Comparison of ENCODE assay signal across 1 cellular context in the genomic region with DNA sequence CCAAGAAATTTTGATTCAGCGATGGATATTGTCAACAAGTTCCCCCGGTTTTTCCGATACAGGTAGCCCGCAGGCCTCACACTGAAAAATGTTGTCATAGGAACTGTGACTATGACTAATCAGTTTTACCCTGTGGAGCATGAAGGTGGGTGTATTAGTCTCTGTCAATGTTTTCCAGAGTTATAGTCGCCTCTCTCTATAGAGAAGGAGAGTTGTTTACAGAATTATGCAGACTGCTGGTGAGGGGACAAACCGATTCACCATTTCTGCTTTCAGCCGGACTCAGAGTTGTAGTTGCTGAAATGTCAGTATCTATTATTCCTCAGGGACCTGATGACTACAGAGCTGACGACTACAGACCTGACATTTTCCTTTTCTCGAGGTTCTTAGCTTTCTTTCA.
TF ChIP-seq lines count a peak whose summit lies in the region.

No MANE protein-coding gene starts in this region.

TF ChIP-seq in HCT116, 20 proteins besides CTCF, POLR2A, EP300 and RAD21 (continued from another document):
- TF ChIP-seq, protein P1, sequence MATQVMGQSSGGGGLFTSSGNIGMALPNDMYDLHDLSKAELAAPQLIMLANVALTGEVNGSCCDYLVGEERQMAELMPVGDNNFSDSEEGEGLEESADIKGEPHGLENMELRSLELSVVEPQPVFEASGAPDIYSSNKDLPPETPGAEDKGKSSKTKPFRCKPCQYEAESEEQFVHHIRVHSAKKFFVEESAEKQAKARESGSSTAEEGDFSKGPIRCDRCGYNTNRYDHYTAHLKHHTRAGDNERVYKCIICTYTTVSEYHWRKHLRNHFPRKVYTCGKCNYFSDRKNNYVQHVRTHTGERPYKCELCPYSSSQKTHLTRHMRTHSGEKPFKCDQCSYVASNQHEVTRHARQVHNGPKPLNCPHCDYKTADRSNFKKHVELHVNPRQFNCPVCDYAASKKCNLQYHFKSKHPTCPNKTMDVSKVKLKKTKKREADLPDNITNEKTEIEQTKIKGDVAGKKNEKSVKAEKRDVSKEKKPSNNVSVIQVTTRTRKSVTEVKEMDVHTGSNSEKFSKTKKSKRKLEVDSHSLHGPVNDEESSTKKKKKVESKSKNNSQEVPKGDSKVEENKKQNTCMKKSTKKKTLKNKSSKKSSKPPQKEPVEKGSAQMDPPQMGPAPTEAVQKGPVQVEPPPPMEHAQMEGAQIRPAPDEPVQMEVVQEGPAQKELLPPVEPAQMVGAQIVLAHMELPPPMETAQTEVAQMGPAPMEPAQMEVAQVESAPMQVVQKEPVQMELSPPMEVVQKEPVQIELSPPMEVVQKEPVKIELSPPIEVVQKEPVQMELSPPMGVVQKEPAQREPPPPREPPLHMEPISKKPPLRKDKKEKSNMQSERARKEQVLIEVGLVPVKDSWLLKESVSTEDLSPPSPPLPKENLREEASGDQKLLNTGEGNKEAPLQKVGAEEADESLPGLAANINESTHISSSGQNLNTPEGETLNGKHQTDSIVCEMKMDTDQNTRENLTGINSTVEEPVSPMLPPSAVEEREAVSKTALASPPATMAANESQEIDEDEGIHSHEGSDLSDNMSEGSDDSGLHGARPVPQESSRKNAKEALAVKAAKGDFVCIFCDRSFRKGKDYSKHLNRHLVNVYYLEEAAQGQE (IDR thresholded peaks at IDR 0.05; ENCODE audit: low read depth): no peak
- TF ChIP-seq SP1 (IDR thresholded peaks at IDR 0.05; ENCODE audit: low read depth) (no peak), EGR1 (IDR thresholded peaks at IDR 0.05; ENCODE audit: low read depth) (no peak), FOSL1 (IDR thresholded peaks at IDR 0.05; ENCODE audit: low read depth) (no peak), ZFX (IDR thresholded peaks at IDR 0.05) (no peak), CBX3 (IDR thresholded peaks at IDR 0.05; ENCODE audit: low read depth) (no peak), SRF (IDR thresholded peaks at IDR 0.05; ENCODE audit: low read depth) (no peak), POLR2AphosphoS5 (IDR thresholded peaks at IDR 0.05; ENCODE audit: low read depth, low read length) (no peak), CEBPB (IDR thresholded peaks at IDR 0.05; ENCODE audit: low read depth) (no peak), ZNF274 (IDR thresholded peaks at IDR 0.05; ENCODE audit: low read depth, low read length) (no peak), TCF7L2 (IDR thresholded peaks at IDR 0.05; ENCODE audit: borderline replicate concordance, extremely low read depth, insufficient read depth, insufficient read length) (no peak)
